8 cellular contexts compared by ENCODE assay signal in the genomic region with DNA sequence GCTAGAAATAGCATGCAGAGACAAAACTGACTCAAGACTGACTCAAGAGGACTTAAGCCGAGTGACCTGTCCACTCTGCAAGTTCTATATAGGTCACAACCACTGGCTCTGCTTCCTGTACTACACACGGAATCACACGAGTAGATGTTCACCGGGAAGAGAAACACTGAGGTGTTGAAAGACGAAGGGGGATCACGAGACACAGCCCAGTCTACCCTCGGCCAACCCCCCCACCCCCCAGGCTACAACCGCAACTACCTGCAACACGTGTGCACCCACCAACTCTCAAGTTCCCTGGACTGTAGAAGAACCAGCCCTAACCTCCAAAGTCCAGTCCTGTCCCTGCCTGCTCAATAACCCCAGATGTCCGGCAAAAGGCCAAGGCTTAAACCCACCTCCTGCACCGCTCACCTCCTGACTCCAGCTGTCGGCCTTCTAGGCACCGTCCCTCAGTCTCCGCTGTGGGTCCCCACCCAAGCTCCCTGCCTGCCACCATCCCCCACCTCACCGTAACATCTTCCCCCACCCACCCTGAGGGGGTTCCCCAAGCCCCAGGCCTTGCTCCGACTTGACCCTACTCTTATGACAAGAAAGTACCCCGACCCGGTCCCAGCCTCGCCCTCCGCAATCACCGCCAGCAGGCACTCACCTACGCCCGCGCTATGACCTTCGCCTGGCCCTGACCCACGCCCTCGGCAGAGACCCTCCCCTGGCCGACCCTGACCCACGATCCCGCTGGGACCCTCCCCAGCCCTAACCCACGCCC. TPM values are rescaled to one million over a fixed set of nuclear protein-coding genes. Genes with fewer than 3 reads are reported as not detected.
DNase-seq lines count a peak whose midpoint lies in the region; ATAC-seq and TF ChIP-seq lines count a peak whose summit lies in the region.

No MANE protein-coding gene starts in this region.

- DNase-seq in CD8-positive, alpha-beta T cell = peak in 2 of 7 experiments; percentile 18 to 21
- DNase-seq in HAP-1 (ENCODE audit: low spot score in 2 of 2) = no peak
- DNase-seq in RWPE2 (ENCODE audit: low spot score) = no peak
- DNase-seq in effector memory CD4-positive, alpha-beta T cell = peak in 1 of 3 donors; percentile 18
- DNase-seq in aorta = no peak
- no peak for DNase-seq in NCI-H2171 (lab: John Stamatoyannopoulos, UW)
- DNase-seq in GDM1 (lab: John Stamatoyannopoulos, UW) = no peak

- H3K27me3 ChIP-seq in CD8-positive, alpha-beta T cell (ENCODE audit: insufficient read depth, low read length) = no peaks in the 10 kb centered on the region
- H3K27me3 ChIP-seq in HAP-1 (ENCODE audit: low read depth) = no peaks in the 10 kb centered on the region
- no peaks in the 10 kb centered on the region for H3K27me3 ChIP-seq in RWPE2 (ENCODE audit: insufficient read depth, poor library complexity, severe bottlenecking)
- no peaks in the 10 kb centered on the region for H3K27me3 ChIP-seq in effector memory CD4-positive, alpha-beta T cell (replicated peaks; ENCODE audit: control insufficient read depth, insufficient read depth, low read length, poor library complexity, severe bottlenecking)
- H3K27me3 ChIP-seq in mononuclear cell (ENCODE audit: insufficient read depth, low read length) = no peaks in the 10 kb centered on the region
- no peaks in the 10 kb centered on the region for H3K27me3 ChIP-seq in aorta (ENCODE audit: control insufficient read depth in 1 of 2, insufficient read depth in 2 of 2, low read length in 1 of 2)

- peak overlapping the region; percentile 96 for H3K4me3 ChIP-seq in CD8-positive, alpha-beta T cell (ENCODE audit: low read depth, low read length)
- peak overlapping the region; percentile 86 for H3K4me3 ChIP-seq in HAP-1
- H3K4me3 ChIP-seq in RWPE2 (ENCODE audit: severe bottlenecking) = peak overlapping the region; percentile 98
- H3K4me3 ChIP-seq in effector memory CD4-positive, alpha-beta T cell (ENCODE audit: insufficient read depth, low read depth, low read length, poor library complexity, severe bottlenecking) = peak overlapping the region; percentile 99
- H3K4me3 ChIP-seq in mononuclear cell (ENCODE audit: low read length) = peak overlapping the region; percentile 64
- H3K4me3 ChIP-seq in aorta (ENCODE audit: low read length in 2 of 2) = peak overlapping the region; percentile 36 to 82

- CTCF ChIA-PET in CD8-positive, alpha-beta T cell (lab: Charles Lee) = interaction anchor here (0.7 to 2.2 kb wide), 4 partner anchors 54 to 189 kb away, joined by 3 to 9 read pairs (median 5); a partner anchor contains a TSS

- POLR2A ChIA-PET in CD8-positive, alpha-beta T cell (lab: Charles Lee) = interaction anchor here (0.9 to 2.0 kb wide), 9 partner anchors 38 to 271 kb away, joined by 3 to 8 read pairs (median 3); a partner anchor contains a TSS

- no peak for TF ChIP-seq CTCF in CD8-positive, alpha-beta T cell (IDR thresholded peaks at IDR 0.05)
- TF ChIP-seq CTCF in RWPE2 (IDR thresholded peaks at IDR 0.05; ENCODE audit: poor library complexity, severe bottlenecking) = no peak

- H3K36me3 ChIP-seq in CD8-positive, alpha-beta T cell (ENCODE audit: insufficient read depth, low read length) = no peaks in the 10 kb centered on the region
- H3K36me3 ChIP-seq in HAP-1 (replicated peaks) (no peaks in the 10 kb centered on the region), RWPE2 (ENCODE audit: low read depth) (no peaks in the 10 kb centered on the region), aorta (ENCODE audit: control insufficient read depth in 1 of 2, insufficient read depth in 2 of 2, low read length in 1 of 2) (no peaks in the 10 kb centered on the region)
- no peaks in the 10 kb centered on the region for H3K36me3 ChIP-seq in effector memory CD4-positive, alpha-beta T cell (ENCODE audit: control insufficient read depth, insufficient read depth, low read length)

- peak overlapping the region; percentile 92 for H3K27ac ChIP-seq in CD8-positive, alpha-beta T cell (ENCODE audit: low read depth, low read length)
- H3K27ac ChIP-seq in RWPE2 (ENCODE audit: poor library complexity, severe bottlenecking) (peak overlapping the region; percentile 48), aorta (ENCODE audit: low read depth in 1 of 2, low read length in 2 of 2) (peak overlapping the region in 1 of 2 donors; percentile 2)
- peak overlapping the region; percentile 92 for H3K27ac ChIP-seq in effector memory CD4-positive, alpha-beta T cell (ENCODE audit: insufficient read depth, low read length, poor library complexity, severe bottlenecking)

- H3K36me3 Mint-ChIP-seq in CD8-positive, alpha-beta T cell = peaks cover 8% of the 10 kb centered on the region

- H3K9me3 Mint-ChIP-seq in CD8-positive, alpha-beta T cell = no peaks in the 10 kb centered on the region

- peaks cover 40% of the 10 kb centered on the region for H3K4me1 ChIP-seq in CD8-positive, alpha-beta T cell (ENCODE audit: insufficient read depth, low read length)
- H3K4me1 ChIP-seq in HAP-1 = peaks cover 11% of the 10 kb centered on the region
- peaks cover 15% of the 10 kb centered on the region for H3K4me1 ChIP-seq in RWPE2 (ENCODE audit: insufficient read depth, poor library complexity, severe bottlenecking)
- H3K4me1 ChIP-seq in effector memory CD4-positive, alpha-beta T cell (ENCODE audit: control insufficient read depth, insufficient read depth, low read length, poor library complexity, severe bottlenecking) = peaks cover 22% of the 10 kb centered on the region
- H3K4me1 ChIP-seq in mononuclear cell (ENCODE audit: insufficient read depth, low read length) = peaks cover 69% of the 10 kb centered on the region
- H3K4me1 ChIP-seq in aorta (ENCODE audit: control insufficient read depth in 1 of 2, insufficient read depth in 2 of 2, low read length in 2 of 2) = no peaks in the 10 kb centered on the region

- intact Hi-C loops in CD8-positive, alpha-beta T cell (cut with DNase I, micrococcal nuclease) = loop anchor here (5.0 to 10.0 kb wide), 2 partner anchors 57 to 189 kb away; no protein-coding TSS in a partner anchor
- intact Hi-C loops in aorta (cut with DNase I) = loop anchor here in 1 of 2 donors (5.0 kb wide), 2 partner anchors 41 to 56 kb away; a partner anchor contains a TSS

- no peak for ATAC-seq in CD8-positive, alpha-beta T cell
- ATAC-seq in RWPE2 (ENCODE audit: low read depth) (peak; percentile 9; the same call in 2 of the 3 replicates), aorta (ENCODE audit: low FRiP score) (peak; percentile 17)

- in situ Hi-C loops in HAP-1 (cut with MboI; ENCODE audit: low sequenced_read_pairs) = no loop called here

- no peaks in the 10 kb centered on the region for H3K27me3 Mint-ChIP-seq in CD8-positive, alpha-beta T cell (ENCODE audit: low read depth)

- H3K27ac Mint-ChIP-seq in CD8-positive, alpha-beta T cell = peak overlapping the region; percentile 97

- H3K4me3 Mint-ChIP-seq in CD8-positive, alpha-beta T cell = peak overlapping the region; percentile 96

- H3K9me3 ChIP-seq in CD8-positive, alpha-beta T cell (ENCODE audit: low read length) = no peaks in the 10 kb centered on the region
- H3K9me3 ChIP-seq in HAP-1 (no peaks in the 10 kb centered on the region), RWPE2 (ENCODE audit: severe bottlenecking) (no peaks in the 10 kb centered on the region), mononuclear cell (ENCODE audit: low read depth, low read length) (no peaks in the 10 kb centered on the region), aorta (ENCODE audit: control insufficient read depth, low read length) (no peaks in the 10 kb centered on the region)
- no peaks in the 10 kb centered on the region for H3K9me3 ChIP-seq in effector memory CD4-positive, alpha-beta T cell (ENCODE audit: control insufficient read depth, low read length)

- H3K4me1 Mint-ChIP-seq in CD8-positive, alpha-beta T cell (ENCODE audit: low read depth) = peaks cover 53% of the 10 kb centered on the region

- WGBS in aorta, 2 donors = 3 to 4% methylated on average over 30 to 31 of the region's 31 CpGs

RNA-seq across cellular contexts. Expression of a gene that starts 0.7 kb away (rescaled TPM):
- 100 to 1,000 TPM; 161 to 162 TPM for total RNA-seq in CD8-positive, alpha-beta T cell
- total RNA-seq in mononuclear cell (62.2 TPM), aorta (10 to 100 TPM; 90.8 to 98.0 TPM)
- polyA plus RNA-seq in aorta = 100 to 1,000 TPM in 1 of 2 donors, 10 to 100 TPM in 1; 52.0 to 300 TPM

RNA-seq across cellular contexts. Expression of a gene that starts 0.9 kb away (rescaled TPM):
- 10 to 100 TPM; 44.9 to 47.2 TPM for total RNA-seq in CD8-positive, alpha-beta T cell
- total RNA-seq in mononuclear cell = 15.4 TPM
- total RNA-seq in aorta = 10 to 100 TPM; 17.4 to 26.0 TPM
- polyA plus RNA-seq in aorta = 10 to 100 TPM; 35.2 to 81.3 TPM

RNA-seq across cellular contexts. Expression of a gene that starts 42.0 kb away (rescaled TPM):
- 10 to 100 TPM; 28.2 to 29.7 TPM for total RNA-seq in CD8-positive, alpha-beta T cell
- total RNA-seq in mononuclear cell (10.8 TPM), aorta (10 to 100 TPM; 11.2 to 14.2 TPM)
- 10 to 100 TPM in 1 of 2 donors, 1 to 10 TPM in 1; 5.4 to 13.4 TPM for polyA plus RNA-seq in aorta

RNA-seq across cellular contexts. Expression of a gene that starts 55.5 kb away (rescaled TPM):
- 10 to 100 TPM; 54.3 to 62.0 TPM for total RNA-seq in CD8-positive, alpha-beta T cell
- total RNA-seq in mononuclear cell (8.5 TPM), aorta (10 to 100 TPM; 27.5 to 44.2 TPM)
- polyA plus RNA-seq in aorta = 10 to 100 TPM in 1 of 2 donors, 1 to 10 TPM in 1; 5.9 to 42.5 TPM
